16 cellular contexts compared by ENCODE assay signal in genomic region chr19:46931197-46931596, GRCh38.
DNase-seq lines count a peak whose midpoint lies in the region; ATAC-seq, FAIRE-seq and TF ChIP-seq lines count a peak whose summit lies in the region.
"Had no signal": no experiment of that assay in that cellular context is flagged by ENCODE, and none has a peak within 500 bp of the region (broad histone marks: within the 10 kb centered on the region; RNA-seq: fewer than 3 reads in every experiment).

No MANE protein-coding gene starts in this region.

- no peak overlapping the region for H3K9ac ChIP-seq in keratinocyte (ENCODE audit: control insufficient read depth, extremely low read depth, insufficient read depth, low read length)

- H3K27ac Mint-ChIP-seq in activated T-cell treated with anti-CD3 and anti-CD28 coated beads, Interleukin-2, amount 50 U/mL, for 72 hours = peak overlapping the region; percentile 67
- H3K27ac Mint-ChIP-seq: activated CD8-positive, alpha-beta T cell treated with anti-CD3 and anti-CD28 coated beads for 36 hours; type B pancreatic cell had no signal

- peaks cover 40% of the 10 kb centered on the region for H3K4me1 Mint-ChIP-seq in activated T-cell treated with anti-CD3 and anti-CD28 coated beads, Interleukin-2, amount 50 U/mL, for 72 hours (ENCODE audit: low read depth)

- H3K9me1 ChIP-seq in keratinocyte (ENCODE audit: control insufficient read depth, extremely low read depth, insufficient read depth, low read length) = no peaks in the 10 kb centered on the region

- no peak overlapping the region for H2AFZ ChIP-seq in keratinocyte (ENCODE audit: control insufficient read depth, low read length)

- no peaks in the 10 kb centered on the region for H3K9me3 ChIP-seq in keratinocyte (ENCODE audit: control insufficient read depth, low read depth, low read length)

- TF ChIP-seq CTCF in keratinocyte (optimal IDR thresholded peaks at IDR 0.05 in 1 of 3, IDR thresholded peaks at IDR 0.05 in 1 of 3, conservative IDR thresholded peaks at IDR 0.05 in 1 of 3; ENCODE audit: extremely low read depth in 1 of 3, insufficient read depth in 2 of 3, low read length in 3 of 3) (no peak), GM10248 (IDR thresholded peaks at IDR 0.05; ENCODE audit: control extremely low read depth, extremely low read depth, low read depth, missing control alignments) (no peak)

- H3K79me2 ChIP-seq in keratinocyte (ENCODE audit: control insufficient read depth, insufficient read depth, low read length) = peaks cover 72% of the 10 kb centered on the region

- H3K4me2 ChIP-seq in keratinocyte (ENCODE audit: control insufficient read depth, extremely low read depth, insufficient read depth, low read depth, low read length) = no peak overlapping the region

- H3K9me3 Mint-ChIP-seq in activated T-cell treated with anti-CD3 and anti-CD28 coated beads, Interleukin-2, amount 50 U/mL, for 72 hours = no peaks in the 10 kb centered on the region
- H3K9me3 Mint-ChIP-seq: activated CD8-positive, alpha-beta T cell treated with anti-CD3 and anti-CD28 coated beads for 36 hours; type B pancreatic cell had no signal

- H3K36me3 ChIP-seq in keratinocyte (ENCODE audit: control insufficient read depth in 2 of 2, extremely low read depth in 1 of 2, insufficient read depth in 2 of 2, low read length in 2 of 2) = peaks cover 0 to 3% of the 10 kb centered on the region in 2 experiments

- no peaks in the 10 kb centered on the region for H3K36me3 Mint-ChIP-seq in activated T-cell treated with anti-CD3 and anti-CD28 coated beads, Interleukin-2, amount 50 U/mL, for 72 hours (ENCODE audit: insufficient read depth in 2 of 2)
- H3K36me3 Mint-ChIP-seq: type B pancreatic cell had no signal

- no peak for ATAC-seq in activated T-cell treated with anti-CD3 and anti-CD28 coated beads, Interleukin-2, amount 50 U/mL, for 72 hours (replicated peaks in 1 of 2)
- no peak for ATAC-seq in HG02763 (IDR thresholded peaks at IDR 0.05; ENCODE audit: unreplicated experiment)
- ATAC-seq: activated CD8-positive, alpha-beta T cell treated with anti-CD3 and anti-CD28 coated beads for 36 hours had no signal

- POLR2A ChIA-PET in GM10248 (lab: Yijun Ruan, JAX) = no interaction called here

- no peak overlapping the region for H3K4me3 ChIP-seq in keratinocyte (ENCODE audit: control insufficient read depth in 2 of 3, extremely low read depth in 1 of 3, insufficient read depth in 2 of 3, low read depth in 1 of 3, low read length in 3 of 3)

- no peak for FAIRE-seq in keratinocyte (lab: Jason Lieb, UNC)
- FAIRE-seq: GM19239, islet of Langerhans had no signal

- CTCF ChIA-PET in GM10248 (lab: Yijun Ruan, JAX) = interaction anchor here (0.9 to 1.2 kb wide), 2 partner anchors 60 to 82 kb away, joined by 3 read pairs; no protein-coding TSS in a partner anchor

- H3K27ac ChIP-seq in angular gyrus (ENCODE audit: low read depth, low read length) (peak overlapping the region; percentile 14), keratinocyte (ENCODE audit: control insufficient read depth, insufficient read depth, low read length) (peak overlapping the region; percentile 8), substantia nigra (ENCODE audit: low read depth, low read length, poor library complexity, severe bottlenecking) (peak overlapping the region; percentile 46)

- no peaks in the 10 kb centered on the region for H3K27me3 Mint-ChIP-seq in activated T-cell treated with anti-CD3 and anti-CD28 coated beads, Interleukin-2, amount 50 U/mL, for 72 hours (ENCODE audit: low read depth)
- H3K27me3 Mint-ChIP-seq: activated CD8-positive, alpha-beta T cell treated with anti-CD3 and anti-CD28 coated beads for 36 hours; type B pancreatic cell had no signal

- dilution Hi-C loops in keratinocyte (cut with MboI; ENCODE audit: extremely low pct_ligation_motif_present, low sequenced_read_pairs) = no loop called here

- H4K20me1 ChIP-seq in keratinocyte (ENCODE audit: control insufficient read depth, extremely low read depth, insufficient read depth, low read length) = no peaks in the 10 kb centered on the region

- DNase-seq in activated T-cell treated with anti-CD3 and anti-CD28 coated beads, Interleukin-2, amount 50 U/mL, for 72 hours = no peak
- no peak for DNase-seq in activated T-cell treated with anti-CD3 and anti-CD28 coated beads, Interleukin-2, amount 50 U/mL, for 1 hour
- DNase-seq in keratinocyte (ENCODE audit: low read depth, low spot score) (no peak), substantia nigra (lab: John Stamatoyannopoulos, UW) (peak in 22 of 49 donors; percentile 12 to 62 (median 34)), foreskin melanocyte (no peak), GM10248 (ENCODE audit: extremely low spot score) (no peak)
- DNase-seq: activated CD8-positive, alpha-beta T cell treated with anti-CD3 and anti-CD28 coated beads for 36 hours; activated effector memory CD4-positive, alpha-beta T cell treated with anti-CD3 and anti-CD28 coated beads, Interleukin-2, amount 50 U/mL, for 16 hours; Calu3; NCI-H774; SHP77 treated with DMSO at 0.1 percent for 48 hours had no signal

- H3K27me3 ChIP-seq in keratinocyte (ENCODE audit: control insufficient read depth, extremely low read depth, insufficient read depth, low read length) = no peaks in the 10 kb centered on the region

- peaks cover 49% of the 10 kb centered on the region for H3K4me1 ChIP-seq in keratinocyte (ENCODE audit: control insufficient read depth, extremely low read depth, insufficient read depth, low read length)

- peak overlapping the region in 1 of 2 donors; percentile 16 for H3K4me3 Mint-ChIP-seq in activated T-cell treated with anti-CD3 and anti-CD28 coated beads, Interleukin-2, amount 50 U/mL, for 72 hours
- H3K4me3 Mint-ChIP-seq: activated CD8-positive, alpha-beta T cell treated with anti-CD3 and anti-CD28 coated beads for 36 hours; type B pancreatic cell had no signal
